26 cellular contexts compared by ENCODE assay signal in genomic region chr11:109527496-109527895, GRCh38.
DNase-seq lines count a peak whose midpoint lies in the region; ATAC-seq, FAIRE-seq and TF ChIP-seq lines count a peak whose summit lies in the region.
"Had no signal": no experiment of that assay in that cellular context is flagged by ENCODE, and none has a peak within 500 bp of the region (broad histone marks: within the 10 kb centered on the region; RNA-seq: fewer than 3 reads in every experiment).

No MANE protein-coding gene starts in this region.

- H3K27ac Mint-ChIP-seq in osteocyte (ENCODE audit: unreplicated experiment): peak overlapping the region; percentile 17
- H3K27ac Mint-ChIP-seq: CD8-positive, alpha-beta T cell; T-cell had no signal

- H3K27me3 ChIP-seq in pancreas: no peaks in the 10 kb centered on the region
- H3K27me3 ChIP-seq: MG63, stomach, tibial artery had no signal

- no peak for TF ChIP-seq CTCF in fibroblast of mammary gland (conservative IDR thresholded peaks at IDR 0.05; ENCODE audit: control insufficient read depth, insufficient read depth, low read depth, low read length)
- TF ChIP-seq CTCF in osteocyte (IDR thresholded peaks at IDR 0.05): no peak
- no peak for TF ChIP-seq CTCF in pancreas (IDR thresholded peaks at IDR 0.05)

- no peak overlapping the region for H3K4me3 ChIP-seq in fibroblast of mammary gland (ENCODE audit: control insufficient read depth, low read depth, low read length)
- H3K4me3 ChIP-seq in pancreas: no peak overlapping the region
- H3K4me3 ChIP-seq: MG63, stomach, tibial artery had no signal

- ATAC-seq in pancreas (no peak), HG03280 (IDR thresholded peaks at IDR 0.05; ENCODE audit: unreplicated experiment) (no peak)
- no peak for ATAC-seq in activated T-cell treated with anti-CD3 and anti-CD28 coated beads, Interleukin-2, amount 50 U/mL, for 4 hours
- ATAC-seq: CD8-positive, alpha-beta T cell; left colon; Panc1; T-cell had no signal

- WGBS in pancreas, 2 donors: 17 to 23% methylated on average over 1 of the region's 1 CpG

- DNase-seq in GM03348 (ENCODE audit: low spot score) (peak; percentile 42), NCI-H226 (peak; percentile 10), fibroblast of mammary gland (ENCODE audit: low read depth) (peak; percentile 2), osteocyte (ENCODE audit: extremely low spot score, unreplicated experiment) (no peak), pancreas (no peak), NCI-H526 treated with DMSO at 0.1 percent for 48 hours (lab: John Stamatoyannopoulos, UW) (no peak)
- no peak for DNase-seq in activated T-cell treated with anti-CD3 and anti-CD28 coated beads, Interleukin-2, amount 50 U/mL, for 4 hours
- DNase-seq: activated CD4-positive, alpha-beta T cell treated with anti-CD3 and anti-CD28 coated beads, Interleukin-2, amount 50 U/mL, for 48 hours; activated naive CD4-positive, alpha-beta T cell treated with anti-CD3 and anti-CD28 coated beads, Interleukin-2, amount 50 U/mL, for 16 hours; CD8-positive, alpha-beta T cell; cortex of kidney; DMS 273 treated with DMSO at 0.1 percent for 48 hours; foreskin melanocyte; KBM-7; left colon; MG63; NCI-H1436 treated with DMSO at 0.1 percent for 48 hours; SIG-M5; stimulated activated CD8-positive, alpha-beta memory T cell treated with anti-CD3 and anti-CD28 coated beads, Interleukin-4, amount 100 ng/mL, for 48 hours; stomach; T-cell; tibial artery had no signal

- H3K4me3 Mint-ChIP-seq in osteocyte (ENCODE audit: unreplicated experiment): no peak overlapping the region
- no peak overlapping the region for H3K4me3 Mint-ChIP-seq in activated T-cell treated with anti-CD3 and anti-CD28 coated beads, Interleukin-2, amount 50 U/mL, for 4 hours
- H3K4me3 Mint-ChIP-seq: CD8-positive, alpha-beta T cell; T-cell had no signal

- no peaks in the 10 kb centered on the region for H3K36me3 Mint-ChIP-seq in osteocyte (ENCODE audit: unreplicated experiment)
- H3K36me3 Mint-ChIP-seq in activated T-cell treated with anti-CD3 and anti-CD28 coated beads, Interleukin-2, amount 50 U/mL, for 4 hours (ENCODE audit: insufficient read depth): no peaks in the 10 kb centered on the region
- H3K36me3 Mint-ChIP-seq: CD8-positive, alpha-beta T cell; T-cell had no signal

- FAIRE-seq in pancreas (lab: Jason Lieb, UNC): no peak
- FAIRE-seq: H1, HTR-8/SVneo had no signal

- intact Hi-C loops in pancreas (cut with DNase I): no loop called here

- H3K9me3 Mint-ChIP-seq in osteocyte (ENCODE audit: unreplicated experiment): no peaks in the 10 kb centered on the region
- peaks cover 17% of the 10 kb centered on the region for H3K9me3 Mint-ChIP-seq in activated T-cell treated with anti-CD3 and anti-CD28 coated beads, Interleukin-2, amount 50 U/mL, for 4 hours

- H3K27me3 Mint-ChIP-seq in osteocyte (ENCODE audit: unreplicated experiment): no peaks in the 10 kb centered on the region
- H3K27me3 Mint-ChIP-seq in activated T-cell treated with anti-CD3 and anti-CD28 coated beads, Interleukin-2, amount 50 U/mL, for 4 hours (ENCODE audit: low read depth): no peaks in the 10 kb centered on the region

- no peaks in the 10 kb centered on the region for H3K4me1 ChIP-seq in pancreas
- H3K4me1 ChIP-seq: stomach, tibial artery had no signal

- H3K9me3 ChIP-seq in pancreas: no peaks in the 10 kb centered on the region
- H3K9me3 ChIP-seq: MG63, tibial artery had no signal

- H3K4me1 Mint-ChIP-seq in osteocyte (ENCODE audit: unreplicated experiment): peaks cover 16% of the 10 kb centered on the region
- H3K4me1 Mint-ChIP-seq in activated T-cell treated with anti-CD3 and anti-CD28 coated beads, Interleukin-2, amount 50 U/mL, for 4 hours (ENCODE audit: low read depth): no peaks in the 10 kb centered on the region
- H3K4me1 Mint-ChIP-seq: T-cell had no signal

- H3K27ac ChIP-seq in pancreas: no peak overlapping the region
- H3K27ac ChIP-seq: stomach, tibial artery had no signal

- no peaks in the 10 kb centered on the region for H3K36me3 ChIP-seq in pancreas
- H3K36me3 ChIP-seq: MG63, stomach, tibial artery had no signal

Comparison
In these comparisons a context has a peak if more than half of its experiments do, and no peak if none do; other contexts are left out.
1. DNase-seq: peak in GM03348 (single experiment), NCI-H226 (single experiment) and fibroblast of mammary gland (single experiment); none in osteocyte (single experiment), pancreas (0 of 6), activated T-cell treated with anti-CD3 and anti-CD28 coated beads, Interleukin-2, amount 50 U/mL, for 4 hours (single experiment) and NCI-H526 treated with DMSO at 0.1 percent for 48 hours (single experiment).